10 cellular contexts compared by ENCODE assay signal in genomic region chr14:99879401-99880295, GRCh38.
DNase-seq lines count a peak whose midpoint lies in the region; ATAC-seq and TF ChIP-seq lines count a peak whose summit lies in the region.
"Had no signal": no experiment of that assay in that cellular context is flagged by ENCODE, and none has a peak within 500 bp of the region (broad histone marks: within the 10 kb centered on the region; RNA-seq: fewer than 3 reads in every experiment).

No MANE protein-coding gene starts in this region.

- H3K27ac Mint-ChIP-seq in naive thymus-derived CD4-positive, alpha-beta T cell: no peak overlapping the region
- no peak overlapping the region for H3K27ac Mint-ChIP-seq in activated T-helper 17 cell treated with anti-CD3 and anti-CD28 coated beads, Interleukin-2, amount 50 U/mL, for 72 hours
- H3K27ac Mint-ChIP-seq: activated CD4-positive, alpha-beta T cell treated with anti-CD3 and anti-CD28 coated beads for 36 hours; activated naive CD8-positive, alpha-beta T cell had no signal

- H3K9ac ChIP-seq in GM23248 (peak overlapping the region; percentile 65), stomach smooth muscle (ENCODE audit: low read length in 2 of 2) (no peak overlapping the region)

- H3K4me3 ChIP-seq in GM23248: peak overlapping the region; percentile 48
- H3K4me3 ChIP-seq in ascending aorta: no peak overlapping the region
- H3K4me3 ChIP-seq in stomach smooth muscle (ENCODE audit: low read length in 2 of 2): no peak overlapping the region
- no peak overlapping the region for H3K4me3 ChIP-seq in naive thymus-derived CD4-positive, alpha-beta T cell (ENCODE audit: low read length)

- H3K4me1 ChIP-seq in GM23248 (ENCODE audit: insufficient read depth) (peaks cover 29% of the 10 kb centered on the region), ascending aorta (peaks cover 0 to 8% of the 10 kb centered on the region in 2 donors), stomach smooth muscle (ENCODE audit: control insufficient read depth, insufficient read depth, low read length) (peaks cover 24% of the 10 kb centered on the region)
- H3K4me1 ChIP-seq in naive thymus-derived CD4-positive, alpha-beta T cell (ENCODE audit: control insufficient read depth in 2 of 2, insufficient read depth in 2 of 2, low read length in 2 of 2): no peaks in the 10 kb centered on the region

- no peak overlapping the region for H3K4me3 Mint-ChIP-seq in naive thymus-derived CD4-positive, alpha-beta T cell
- no peak overlapping the region for H3K4me3 Mint-ChIP-seq in activated T-helper 17 cell treated with anti-CD3 and anti-CD28 coated beads, Interleukin-2, amount 50 U/mL, for 72 hours
- H3K4me3 Mint-ChIP-seq: activated CD4-positive, alpha-beta T cell treated with anti-CD3 and anti-CD28 coated beads for 36 hours; activated naive CD8-positive, alpha-beta T cell had no signal

- H3K27me3 ChIP-seq in GM23248 (replicated peaks; ENCODE audit: insufficient read depth) (no peaks in the 10 kb centered on the region), ascending aorta (no peaks in the 10 kb centered on the region), stomach smooth muscle (ENCODE audit: control insufficient read depth in 1 of 2, insufficient read depth in 2 of 2, low read length in 2 of 2) (no peaks in the 10 kb centered on the region)
- H3K27me3 ChIP-seq in naive thymus-derived CD4-positive, alpha-beta T cell (ENCODE audit: control insufficient read depth in 2 of 2, insufficient read depth in 2 of 2, low read length in 2 of 2): peaks cover 0 to 2% of the 10 kb centered on the region in 2 donors

- no peak for TF ChIP-seq CTCF in ascending aorta (IDR thresholded peaks at IDR 0.05)

- H3F3A ChIP-seq in GM23248 (ENCODE audit: insufficient read depth): peaks cover 40% of the 10 kb centered on the region

- no peaks in the 10 kb centered on the region for H3K9me2 ChIP-seq in GM23248 (ENCODE audit: insufficient read depth)

- H3K36me3 ChIP-seq in GM23248 (ENCODE audit: low read depth): no peaks in the 10 kb centered on the region
- no peaks in the 10 kb centered on the region for H3K36me3 ChIP-seq in ascending aorta
- peaks cover 8 to 22% of the 10 kb centered on the region in 2 donors for H3K36me3 ChIP-seq in stomach smooth muscle (ENCODE audit: control insufficient read depth in 2 of 2, insufficient read depth in 2 of 2, low read length in 2 of 2)
- no peaks in the 10 kb centered on the region for H3K36me3 ChIP-seq in naive thymus-derived CD4-positive, alpha-beta T cell (ENCODE audit: control insufficient read depth in 2 of 3, insufficient read depth in 3 of 3, low read length in 3 of 3)

- no peaks in the 10 kb centered on the region for H3K9me3 Mint-ChIP-seq in naive thymus-derived CD4-positive, alpha-beta T cell
- no peaks in the 10 kb centered on the region for H3K9me3 Mint-ChIP-seq in activated T-helper 17 cell treated with anti-CD3 and anti-CD28 coated beads, Interleukin-2, amount 50 U/mL, for 72 hours

- no peaks in the 10 kb centered on the region for H3K4me1 Mint-ChIP-seq in naive thymus-derived CD4-positive, alpha-beta T cell
- no peaks in the 10 kb centered on the region for H3K4me1 Mint-ChIP-seq in activated T-helper 17 cell treated with anti-CD3 and anti-CD28 coated beads, Interleukin-2, amount 50 U/mL, for 72 hours
- H3K4me1 Mint-ChIP-seq: activated CD4-positive, alpha-beta T cell treated with anti-CD3 and anti-CD28 coated beads for 36 hours had no signal

- WGBS in GM23248 (ENCODE audit: low coverage in 1 of 2, low lambda C conversion rate in 2 of 2, missing lambda C conversion rate in 2 of 2), 2 experiments: 3 to 5% methylated on average over 5 of the region's 5 CpGs

- H2AFZ ChIP-seq in GM23248: no peak overlapping the region

- no peaks in the 10 kb centered on the region for H3K36me3 Mint-ChIP-seq in naive thymus-derived CD4-positive, alpha-beta T cell
- H3K36me3 Mint-ChIP-seq in activated T-helper 17 cell treated with anti-CD3 and anti-CD28 coated beads, Interleukin-2, amount 50 U/mL, for 72 hours (ENCODE audit: low read depth): no peaks in the 10 kb centered on the region
- H3K36me3 Mint-ChIP-seq: activated naive CD8-positive, alpha-beta T cell had no signal

- in situ Hi-C loops in GM23248 (cut with MboI): loop anchor here (5.0 kb wide), 1 partner anchor 157 kb away; no protein-coding TSS in a partner anchor

- CTCF ChIA-PET in naive thymus-derived CD4-positive, alpha-beta T cell (lab: Charles Lee): no interaction called here

- peak overlapping the region; percentile 82 for H3K4me2 ChIP-seq in GM23248 (ENCODE audit: unreplicated experiment)

- H4K20me1 ChIP-seq in GM23248 (ENCODE audit: insufficient read depth): no peaks in the 10 kb centered on the region

- H3K79me2 ChIP-seq in GM23248 (ENCODE audit: insufficient read depth): no peaks in the 10 kb centered on the region

- H3K27ac ChIP-seq in GM23248 (peak overlapping the region; percentile 85), ascending aorta (peak overlapping the region; percentile 29 to 74), stomach smooth muscle (ENCODE audit: low read length) (peak overlapping the region; percentile 49)
- H3K27ac ChIP-seq in naive thymus-derived CD4-positive, alpha-beta T cell (ENCODE audit: low read depth, low read length): no peak overlapping the region

- intact Hi-C loops in ascending aorta (cut with DNase I): no loop called here
- intact Hi-C loops in naive thymus-derived CD4-positive, alpha-beta T cell (cut with micrococcal nuclease): no loop called here

- POLR2A ChIA-PET in naive thymus-derived CD4-positive, alpha-beta T cell (lab: Charles Lee): no interaction called here

- H3K9me3 ChIP-seq in GM23248 (ENCODE audit: low read depth): no peaks in the 10 kb centered on the region
- no peaks in the 10 kb centered on the region for H3K9me3 ChIP-seq in ascending aorta
- no peaks in the 10 kb centered on the region for H3K9me3 ChIP-seq in stomach smooth muscle (ENCODE audit: control insufficient read depth in 2 of 2, low read length in 2 of 2)
- no peaks in the 10 kb centered on the region for H3K9me3 ChIP-seq in naive thymus-derived CD4-positive, alpha-beta T cell (ENCODE audit: control insufficient read depth in 2 of 3, low read length in 3 of 3)

- ATAC-seq in naive thymus-derived CD4-positive, alpha-beta T cell: no peak
- ATAC-seq in HG02884 (IDR thresholded peaks at IDR 0.05; ENCODE audit: unreplicated experiment): no peak
- ATAC-seq in activated T-helper 17 cell treated with anti-CD3 and anti-CD28 coated beads, Interleukin-2, amount 50 U/mL, for 72 hours (replicated peaks): no peak
- ATAC-seq: activated CD4-positive, alpha-beta T cell treated with anti-CD3 and anti-CD28 coated beads for 36 hours had no signal

- DNase-seq in GM23248: peak; percentile 93
- no peak for DNase-seq in ascending aorta (ENCODE audit: low spot score in 2 of 2)
- DNase-seq in glomerular visceral epithelial cell (ENCODE audit: extremely low spot score): peak; percentile 13
- DNase-seq in naive thymus-derived CD4-positive, alpha-beta T cell: no peak
- no peak for DNase-seq in HuH-7.5 (ENCODE audit: low spot score)
- DNase-seq: activated CD4-positive, alpha-beta T cell treated with anti-CD3 and anti-CD28 coated beads for 36 hours had no signal

- H3K27me3 Mint-ChIP-seq in naive thymus-derived CD4-positive, alpha-beta T cell: peaks cover 24 to 42% (median 39%) of the 10 kb centered on the region in 5 donors
- H3K27me3 Mint-ChIP-seq in activated T-helper 17 cell treated with anti-CD3 and anti-CD28 coated beads, Interleukin-2, amount 50 U/mL, for 72 hours: peaks cover 29% of the 10 kb centered on the region

Comparison
In these comparisons a context has a peak if more than half of its experiments do, and no peak if none do; other contexts are left out.
1. DNase-seq: peak in GM23248 (single experiment) and glomerular visceral epithelial cell (single experiment); none in ascending aorta (0 of 2), naive thymus-derived CD4-positive, alpha-beta T cell (0 of 9) and HuH-7.5 (single experiment).